Comparison of ENCODE assay signal across 1 cellular context in the genomic region with DNA sequence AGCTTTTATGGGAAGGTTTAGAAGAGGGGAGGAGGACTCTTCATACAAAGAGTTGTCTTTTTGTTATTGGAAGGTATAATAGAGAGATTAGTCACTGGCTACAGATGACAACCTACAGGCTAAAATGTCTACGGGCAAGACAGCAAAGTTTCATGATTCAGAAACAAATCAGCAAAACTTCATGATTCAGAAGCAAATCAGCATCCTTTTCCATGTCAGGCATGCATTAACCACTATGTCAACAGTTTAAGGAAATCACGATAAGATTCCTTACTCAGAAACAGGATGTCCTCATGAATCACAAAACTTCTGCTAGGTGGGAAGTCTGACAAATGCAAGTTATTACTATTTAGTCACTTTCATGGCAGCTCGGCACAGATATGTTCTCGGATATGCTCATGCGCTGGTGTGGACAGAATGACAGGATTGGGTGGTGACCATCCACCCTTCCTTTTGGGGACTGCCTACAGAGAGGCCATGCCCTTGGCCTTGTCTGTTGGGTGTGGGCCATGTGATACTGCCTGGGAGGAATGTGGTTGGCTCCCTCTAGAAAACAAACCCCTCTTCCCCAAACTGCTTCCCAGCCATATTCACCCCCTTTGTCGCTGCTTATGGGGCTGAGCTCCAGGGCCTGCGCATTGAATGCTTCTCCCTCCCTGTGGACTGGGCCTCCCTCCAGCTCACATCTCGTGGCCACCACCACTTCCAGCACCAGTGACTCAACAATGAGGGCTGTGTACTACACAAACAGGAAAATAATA.
TF ChIP-seq lines count a peak whose summit lies in the region.

No MANE protein-coding gene starts in this region.

TF ChIP-seq in HepG2, 621 proteins besides CTCF, POLR2A, EP300 and RAD21 (continued from another document):
- TF ChIP-seq PHF8 (CRISPR knock-in tag; IDR thresholded peaks at IDR 0.05), result 0 out of 2 replicates have a peak, but pooled peaks have one; percentile 9
- TF ChIP-seq, protein P1, sequence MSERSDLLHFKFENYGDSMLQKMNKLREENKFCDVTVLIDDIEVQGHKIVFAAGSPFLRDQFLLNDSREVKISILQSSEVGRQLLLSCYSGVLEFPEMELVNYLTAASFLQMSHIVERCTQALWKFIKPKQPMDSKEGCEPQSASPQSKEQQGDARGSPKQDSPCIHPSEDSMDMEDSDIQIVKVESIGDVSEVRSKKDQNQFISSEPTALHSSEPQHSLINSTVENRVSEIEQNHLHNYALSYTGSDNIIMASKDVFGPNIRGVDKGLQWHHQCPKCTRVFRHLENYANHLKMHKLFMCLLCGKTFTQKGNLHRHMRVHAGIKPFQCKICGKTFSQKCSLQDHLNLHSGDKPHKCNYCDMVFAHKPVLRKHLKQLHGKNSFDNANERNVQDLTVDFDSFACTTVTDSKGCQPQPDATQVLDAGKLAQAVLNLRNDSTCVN (CRISPR knock-in tag; IDR thresholded peaks at IDR 0.05; ENCODE audit: borderline replicate concordance), result peak; percentile 56; the same call in 1 of the 2 replicates
- TF ChIP-seq, protein P2, sequence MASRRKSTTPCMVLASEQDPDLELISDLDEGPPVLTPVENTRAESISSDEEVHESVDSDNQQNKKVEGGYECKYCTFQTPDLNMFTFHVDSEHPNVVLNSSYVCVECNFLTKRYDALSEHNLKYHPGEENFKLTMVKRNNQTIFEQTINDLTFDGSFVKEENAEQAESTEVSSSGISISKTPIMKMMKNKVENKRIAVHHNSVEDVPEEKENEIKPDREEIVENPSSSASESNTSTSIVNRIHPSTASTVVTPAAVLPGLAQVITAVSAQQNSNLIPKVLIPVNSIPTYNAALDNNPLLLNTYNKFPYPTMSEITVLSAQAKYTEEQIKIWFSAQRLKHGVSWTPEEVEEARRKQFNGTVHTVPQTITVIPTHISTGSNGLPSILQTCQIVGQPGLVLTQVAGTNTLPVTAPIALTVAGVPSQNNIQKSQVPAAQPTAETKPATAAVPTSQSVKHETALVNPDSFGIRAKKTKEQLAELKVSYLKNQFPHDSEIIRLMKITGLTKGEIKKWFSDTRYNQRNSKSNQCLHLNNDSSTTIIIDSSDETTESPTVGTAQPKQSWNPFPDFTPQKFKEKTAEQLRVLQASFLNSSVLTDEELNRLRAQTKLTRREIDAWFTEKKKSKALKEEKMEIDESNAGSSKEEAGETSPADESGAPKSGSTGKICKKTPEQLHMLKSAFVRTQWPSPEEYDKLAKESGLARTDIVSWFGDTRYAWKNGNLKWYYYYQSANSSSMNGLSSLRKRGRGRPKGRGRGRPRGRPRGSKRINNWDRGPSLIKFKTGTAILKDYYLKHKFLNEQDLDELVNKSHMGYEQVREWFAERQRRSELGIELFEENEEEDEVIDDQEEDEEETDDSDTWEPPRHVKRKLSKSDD (CRISPR knock-in tag; IDR thresholded peaks at IDR 0.05; ENCODE audit: low read depth), result no peak
- TF ChIP-seq, protein P3, sequence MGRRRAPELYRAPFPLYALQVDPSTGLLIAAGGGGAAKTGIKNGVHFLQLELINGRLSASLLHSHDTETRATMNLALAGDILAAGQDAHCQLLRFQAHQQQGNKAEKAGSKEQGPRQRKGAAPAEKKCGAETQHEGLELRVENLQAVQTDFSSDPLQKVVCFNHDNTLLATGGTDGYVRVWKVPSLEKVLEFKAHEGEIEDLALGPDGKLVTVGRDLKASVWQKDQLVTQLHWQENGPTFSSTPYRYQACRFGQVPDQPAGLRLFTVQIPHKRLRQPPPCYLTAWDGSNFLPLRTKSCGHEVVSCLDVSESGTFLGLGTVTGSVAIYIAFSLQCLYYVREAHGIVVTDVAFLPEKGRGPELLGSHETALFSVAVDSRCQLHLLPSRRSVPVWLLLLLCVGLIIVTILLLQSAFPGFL (CRISPR knock-in tag; IDR thresholded peaks at IDR 0.05), result no peak
- 0 out of 2 replicates have a peak, but pooled peaks have one; percentile 16 for TF ChIP-seq NR2C2 (CRISPR knock-in tag; IDR thresholded peaks at IDR 0.05; ENCODE audit: borderline replicate concordance)
- TF ChIP-seq, protein P4, sequence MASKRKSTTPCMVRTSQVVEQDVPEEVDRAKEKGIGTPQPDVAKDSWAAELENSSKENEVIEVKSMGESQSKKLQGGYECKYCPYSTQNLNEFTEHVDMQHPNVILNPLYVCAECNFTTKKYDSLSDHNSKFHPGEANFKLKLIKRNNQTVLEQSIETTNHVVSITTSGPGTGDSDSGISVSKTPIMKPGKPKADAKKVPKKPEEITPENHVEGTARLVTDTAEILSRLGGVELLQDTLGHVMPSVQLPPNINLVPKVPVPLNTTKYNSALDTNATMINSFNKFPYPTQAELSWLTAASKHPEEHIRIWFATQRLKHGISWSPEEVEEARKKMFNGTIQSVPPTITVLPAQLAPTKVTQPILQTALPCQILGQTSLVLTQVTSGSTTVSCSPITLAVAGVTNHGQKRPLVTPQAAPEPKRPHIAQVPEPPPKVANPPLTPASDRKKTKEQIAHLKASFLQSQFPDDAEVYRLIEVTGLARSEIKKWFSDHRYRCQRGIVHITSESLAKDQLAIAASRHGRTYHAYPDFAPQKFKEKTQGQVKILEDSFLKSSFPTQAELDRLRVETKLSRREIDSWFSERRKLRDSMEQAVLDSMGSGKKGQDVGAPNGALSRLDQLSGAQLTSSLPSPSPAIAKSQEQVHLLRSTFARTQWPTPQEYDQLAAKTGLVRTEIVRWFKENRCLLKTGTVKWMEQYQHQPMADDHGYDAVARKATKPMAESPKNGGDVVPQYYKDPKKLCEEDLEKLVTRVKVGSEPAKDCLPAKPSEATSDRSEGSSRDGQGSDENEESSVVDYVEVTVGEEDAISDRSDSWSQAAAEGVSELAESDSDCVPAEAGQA (IDR thresholded peaks at IDR 0.05; ENCODE audit: low read depth), result 0 out of 2 replicates have a peak, but pooled peaks have one; percentile 0
- TF ChIP-seq, protein P4 (CRISPR knock-in tag; IDR thresholded peaks at IDR 0.05; ENCODE audit: borderline replicate concordance), result no peak
- 0 out of 2 replicates have a peak, but pooled peaks have one; percentile 38 for TF ChIP-seq AHR (CRISPR knock-in tag; IDR thresholded peaks at IDR 0.05)
- TF ChIP-seq, protein P5, sequence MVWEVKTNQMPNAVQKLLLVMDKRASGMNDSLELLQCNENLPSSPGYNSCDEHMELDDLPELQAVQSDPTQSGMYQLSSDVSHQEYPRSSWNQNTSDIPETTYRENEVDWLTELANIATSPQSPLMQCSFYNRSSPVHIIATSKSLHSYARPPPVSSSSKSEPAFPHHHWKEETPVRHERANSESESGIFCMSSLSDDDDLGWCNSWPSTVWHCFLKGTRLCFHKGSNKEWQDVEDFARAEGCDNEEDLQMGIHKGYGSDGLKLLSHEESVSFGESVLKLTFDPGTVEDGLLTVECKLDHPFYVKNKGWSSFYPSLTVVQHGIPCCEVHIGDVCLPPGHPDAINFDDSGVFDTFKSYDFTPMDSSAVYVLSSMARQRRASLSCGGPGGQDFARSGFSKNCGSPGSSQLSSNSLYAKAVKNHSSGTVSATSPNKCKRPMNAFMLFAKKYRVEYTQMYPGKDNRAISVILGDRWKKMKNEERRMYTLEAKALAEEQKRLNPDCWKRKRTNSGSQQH (CRISPR knock-in tag; IDR thresholded peaks at IDR 0.05; ENCODE audit: low read depth), result no peak
- no peak for TF ChIP-seq KDM6A (CRISPR knock-in tag; IDR thresholded peaks at IDR 0.05; ENCODE audit: low read depth)
- TF ChIP-seq CBX5 (CRISPR knock-in tag; IDR thresholded peaks at IDR 0.05; ENCODE audit: borderline replicate concordance), result no peak
- no peak for TF ChIP-seq ZFP82 (CRISPR knock-in tag; IDR thresholded peaks at IDR 0.05; ENCODE audit: borderline replicate concordance)
- no peak for TF ChIP-seq SMYD3 (CRISPR knock-in tag; IDR thresholded peaks at IDR 0.05)
- TF ChIP-seq, protein P6, sequence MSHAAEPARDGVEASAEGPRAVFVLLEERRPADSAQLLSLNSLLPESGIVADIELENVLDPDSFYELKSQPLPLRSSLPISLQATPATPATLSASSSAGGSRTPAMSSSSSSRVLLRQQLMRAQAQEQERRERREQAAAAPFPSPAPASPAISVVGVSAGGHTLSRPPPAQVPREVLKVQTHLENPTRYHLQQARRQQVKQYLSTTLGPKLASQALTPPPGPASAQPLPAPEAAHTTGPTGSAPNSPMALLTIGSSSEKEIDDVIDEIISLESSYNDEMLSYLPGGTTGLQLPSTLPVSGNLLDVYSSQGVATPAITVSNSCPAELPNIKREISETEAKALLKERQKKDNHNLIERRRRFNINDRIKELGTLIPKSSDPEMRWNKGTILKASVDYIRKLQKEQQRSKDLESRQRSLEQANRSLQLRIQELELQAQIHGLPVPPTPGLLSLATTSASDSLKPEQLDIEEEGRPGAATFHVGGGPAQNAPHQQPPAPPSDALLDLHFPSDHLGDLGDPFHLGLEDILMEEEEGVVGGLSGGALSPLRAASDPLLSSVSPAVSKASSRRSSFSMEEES (CRISPR knock-in tag; IDR thresholded peaks at IDR 0.05), result no peak
- TF ChIP-seq ZNF713 (CRISPR knock-in tag; IDR thresholded peaks at IDR 0.05), result no peak
